Comparison of ENCODE assay signal across 18 cellular contexts in the genomic region with DNA sequence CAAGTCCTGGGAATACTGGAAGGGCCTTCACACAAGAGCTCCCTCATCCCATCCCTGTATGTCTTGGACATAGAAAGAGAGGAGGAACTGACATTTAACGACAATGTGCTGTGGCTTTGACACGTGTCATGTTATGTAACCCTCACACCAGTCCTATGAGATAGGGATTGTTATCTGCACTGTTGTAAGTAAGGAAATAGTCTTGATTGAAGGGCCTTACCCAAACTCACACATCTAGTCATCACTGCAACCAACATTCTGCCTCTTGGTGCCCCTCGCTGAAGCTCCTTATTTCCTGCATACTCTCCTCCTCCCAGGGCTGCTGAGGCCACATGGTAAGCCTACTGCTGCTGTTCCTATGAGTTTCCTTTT.
DNase-seq lines count a peak whose midpoint lies in the region; ATAC-seq, FAIRE-seq and TF ChIP-seq lines count a peak whose summit lies in the region.
"Had no signal": no experiment of that assay in that cellular context is flagged by ENCODE, and none has a peak within 500 bp of the region (broad histone marks: within the 10 kb centered on the region; RNA-seq: fewer than 3 reads in every experiment).

No MANE protein-coding gene starts in this region.

- H3K36me3 ChIP-seq in tibial artery = no peaks in the 10 kb centered on the region
- H3K36me3 ChIP-seq: neural progenitor cell had no signal

- H3K9me3 ChIP-seq in tibial artery = no peaks in the 10 kb centered on the region

- peaks cover 0 to 81% (median 54%) of the 10 kb centered on the region in 4 donors for H3K4me1 ChIP-seq in tibial artery

- peak; percentile 58 for ATAC-seq in HG02885 (IDR thresholded peaks at IDR 0.05; ENCODE audit: poor library complexity, unreplicated experiment)
- ATAC-seq: activated CD4-positive, alpha-beta T cell treated with anti-CD3 and anti-CD28 coated beads for 36 hours had no signal

- DNase-seq in NB4 (ENCODE audit: low read depth) (peak; percentile 97), erythroblast (lab: John Stamatoyannopoulos, UW) (peak; percentile 21 to 47), tibial artery (no peak), HTR-8/SVneo (ENCODE audit: insufficient read length, low spot score) (no peak), NCI-H146 (lab: John Stamatoyannopoulos, UW) (no peak)
- DNase-seq in activated naive CD4-positive, alpha-beta T cell treated with Interleukin-2 at 50 U/mL for 16 hours = no peak
- DNase-seq: activated CD4-positive, alpha-beta T cell treated with anti-CD3 and anti-CD28 coated beads for 36 hours; activated CD8-positive, alpha-beta memory T cell treated with anti-CD3 and anti-CD28 coated beads, Interleukin-2, amount 50 U/mL, for 4 hours; GOT3; NCI-H1092 treated with DMSO at 0.1 percent for 48 hours; NCI-H2171; NCI-H82; retina; substantia nigra had no signal

- TF ChIP-seq POLR2A in NB4 (IDR thresholded peaks at IDR 0.05; ENCODE audit: extremely low read depth, insufficient read length) (peak; percentile 36), erythroblast (IDR thresholded peaks at IDR 0.05; ENCODE audit: low read length) (no peak)

- no peak for FAIRE-seq in HTR-8/SVneo (lab: Jason Lieb, UNC)
- FAIRE-seq: astrocyte, frontal cortex had no signal

- intact Hi-C loops in tibial artery (cut with DNase I; ENCODE audit: low total_unique reads) = loop anchor here (5.0 kb wide), 1 partner anchor 62 kb away; a partner anchor contains a TSS

- TF ChIP-seq CTCF in NB4 (IDR thresholded peaks at IDR 0.05; ENCODE audit: low read depth, low read length) = no peak
- no peak for TF ChIP-seq CTCF in tibial artery (IDR thresholded peaks at IDR 0.05)

- H3K4me3 ChIP-seq in NB4 (ENCODE audit: low read depth, low read length) (peak overlapping the region; percentile 53), tibial artery (no peak overlapping the region)
- H3K4me3 ChIP-seq: neural progenitor cell had no signal

- H3K27me3 ChIP-seq in tibial artery = no peaks in the 10 kb centered on the region
- H3K27me3 ChIP-seq: neural progenitor cell had no signal

- peak overlapping the region; percentile 86 to 90 for H3K27ac ChIP-seq in tibial artery
- H3K27ac ChIP-seq: neural progenitor cell had no signal

Comparison
In these comparisons a context has a peak if more than half of its experiments do, and no peak if none do; other contexts are left out.
1. DNase-seq: peak in NB4 (single experiment) and erythroblast (2 of 2); none in tibial artery (0 of 2), activated naive CD4-positive, alpha-beta T cell treated with Interleukin-2 at 50 U/mL for 16 hours (single experiment), HTR-8/SVneo (single experiment) and NCI-H146 (single experiment).